ENCODE assay signal across 1 cellular context in genomic region chr12:124676725-124677462, GRCh38.
TF ChIP-seq lines count a peak whose summit lies in the region.

No MANE protein-coding gene starts in this region.

TF ChIP-seq in WTC11, 78 proteins besides CTCF, POLR2A, EP300 and RAD21:
- TF ChIP-seq MYBL2 (CRISPR knock-in tag; IDR thresholded peaks at IDR 0.05) (no peak), AFF4 (CRISPR knock-in tag; IDR thresholded peaks at IDR 0.05; ENCODE audit: borderline replicate concordance) (no peak), ZNF425 (CRISPR knock-in tag; conservative IDR thresholded peaks at IDR 0.05) (no peak), TEAD4 (CRISPR knock-in tag; IDR thresholded peaks at IDR 0.05) (no peak), ESRRA (CRISPR knock-in tag; IDR thresholded peaks at IDR 0.05; ENCODE audit: borderline replicate concordance) (no peak), ZNF232 (CRISPR knock-in tag; IDR thresholded peaks at IDR 0.05) (no peak), ATF2 (CRISPR knock-in tag; IDR thresholded peaks at IDR 0.05; ENCODE audit: borderline replicate concordance, low read depth) (no peak)
